ENCODE assay signal across 8 cellular contexts in the genomic region with DNA sequence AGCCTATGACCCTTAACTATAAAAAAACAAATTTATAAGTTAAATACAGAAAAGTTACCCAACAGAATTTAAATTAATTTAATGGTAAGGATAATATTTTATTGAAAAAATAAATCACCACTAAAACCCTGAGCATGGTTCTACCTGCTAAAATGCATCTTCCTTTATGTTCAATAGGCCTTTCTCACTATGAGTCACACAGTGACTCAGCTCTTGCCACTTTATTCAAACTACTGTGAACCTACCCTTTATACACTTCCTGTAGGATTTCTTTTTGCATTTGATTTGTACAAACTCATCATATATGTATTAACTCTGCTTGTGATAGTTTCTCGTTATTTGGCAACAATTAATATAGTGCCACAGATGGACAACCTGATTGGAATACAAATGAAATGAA. TPM values are rescaled to one million over a fixed set of nuclear protein-coding genes. Genes with fewer than 3 reads are reported as not detected.
A peak's percentile ranks its signal among the peaks of the same experiment; 100 is the strongest.
DNase-seq lines count a peak whose midpoint lies in the region; FAIRE-seq and TF ChIP-seq lines count a peak whose summit lies in the region.

No MANE protein-coding gene starts in this region.

- no peaks in the 10 kb centered on the region for H3K27me3 ChIP-seq in GM23248 (replicated peaks; ENCODE audit: insufficient read depth)
- no peaks in the 10 kb centered on the region for H3K27me3 ChIP-seq in fibroblast of lung (ENCODE audit: control insufficient read depth, insufficient read depth, low read length)
- H3K27me3 ChIP-seq in effector memory CD4-positive, alpha-beta T cell (replicated peaks; ENCODE audit: control insufficient read depth, insufficient read depth, low read length, poor library complexity, severe bottlenecking), result no peaks in the 10 kb centered on the region
- no peaks in the 10 kb centered on the region for H3K27me3 ChIP-seq in HAP-1 (ENCODE audit: low read depth)

- no peaks in the 10 kb centered on the region for H3K79me2 ChIP-seq in GM23248 (ENCODE audit: insufficient read depth)
- H3K79me2 ChIP-seq in fibroblast of lung (ENCODE audit: control insufficient read depth, insufficient read depth, low read length), result no peaks in the 10 kb centered on the region

- no peaks in the 10 kb centered on the region for H3K9me2 ChIP-seq in GM23248 (ENCODE audit: insufficient read depth)

- H4K20me1 ChIP-seq in GM23248 (ENCODE audit: insufficient read depth) (no peaks in the 10 kb centered on the region), fibroblast of lung (ENCODE audit: control insufficient read depth, extremely low read depth, insufficient read depth, low read length) (no peaks in the 10 kb centered on the region)

- H3F3A ChIP-seq in GM23248 (ENCODE audit: insufficient read depth), result peaks cover 8% of the 10 kb centered on the region

- in situ Hi-C loops in GM23248 (cut with MboI) (no loop called here), HAP-1 (cut with MboI; ENCODE audit: low sequenced_read_pairs) (no loop called here)

- 30 to 38% methylated on average over 1 of the region's 1 CpG for WGBS in GM23248 (ENCODE audit: low coverage in 1 of 2, low lambda C conversion rate in 2 of 2, missing lambda C conversion rate in 2 of 2), 2 experiments

- H2AFZ ChIP-seq in GM23248, result no peak overlapping the region
- no peak overlapping the region for H2AFZ ChIP-seq in fibroblast of lung (ENCODE audit: low read length)

- FAIRE-seq in GM18507 (lab: Jason Lieb, UNC), result peak; percentile 21

- peaks cover 10% of the 10 kb centered on the region for H3K4me1 ChIP-seq in GM23248 (ENCODE audit: insufficient read depth)
- no peaks in the 10 kb centered on the region for H3K4me1 ChIP-seq in fibroblast of lung (ENCODE audit: control insufficient read depth, extremely low read depth, insufficient read depth, low read length)
- H3K4me1 ChIP-seq in effector memory CD4-positive, alpha-beta T cell (ENCODE audit: control insufficient read depth, insufficient read depth, low read length, poor library complexity, severe bottlenecking), result no peaks in the 10 kb centered on the region
- peaks cover 56% of the 10 kb centered on the region for H3K4me1 ChIP-seq in HAP-1

- no peaks in the 10 kb centered on the region for H3K36me3 ChIP-seq in GM23248 (ENCODE audit: low read depth)
- H3K36me3 ChIP-seq in fibroblast of lung (ENCODE audit: control insufficient read depth, insufficient read depth, low read length), result no peaks in the 10 kb centered on the region
- H3K36me3 ChIP-seq in effector memory CD4-positive, alpha-beta T cell (ENCODE audit: control insufficient read depth, insufficient read depth, low read length), result no peaks in the 10 kb centered on the region
- no peaks in the 10 kb centered on the region for H3K36me3 ChIP-seq in HAP-1 (replicated peaks)

- H3K4me2 ChIP-seq in GM23248 (ENCODE audit: unreplicated experiment) (no peak overlapping the region), fibroblast of lung (ENCODE audit: extremely low read depth, insufficient read depth, low read length) (no peak overlapping the region)

- H3K9me3 ChIP-seq in GM23248 (ENCODE audit: low read depth) (no peaks in the 10 kb centered on the region), fibroblast of lung (ENCODE audit: control insufficient read depth, insufficient read depth, low read depth, low read length) (no peaks in the 10 kb centered on the region), HAP-1 (0 out of 2 replicates have a peak, but pooled peaks cover 2% of the 10 kb centered on the region)
- H3K9me3 ChIP-seq in effector memory CD4-positive, alpha-beta T cell (ENCODE audit: control insufficient read depth, low read length), result no peaks in the 10 kb centered on the region

- peak overlapping the region; percentile 0; the same call in 1 of the 2 replicates for H3K27ac ChIP-seq in GM23248
- no peak overlapping the region for H3K27ac ChIP-seq in fibroblast of lung (ENCODE audit: insufficient read depth, low read length)
- no peak overlapping the region for H3K27ac ChIP-seq in effector memory CD4-positive, alpha-beta T cell (ENCODE audit: insufficient read depth, low read length, poor library complexity, severe bottlenecking)

- H3K9ac ChIP-seq in GM23248 (no peak overlapping the region), fibroblast of lung (ENCODE audit: insufficient read depth, low read length) (no peak overlapping the region)

- DNase-seq in GM18507 (ENCODE audit: extremely low spot score, insufficient read length, low read depth), result no peak
- peak; percentile 66 for DNase-seq in GM23248
- peak; percentile 28 to 39 for DNase-seq in Kasumi-1 (lab: John Stamatoyannopoulos, UW)
- DNase-seq in fibroblast of lung (ENCODE audit: low read depth in 2 of 2), result peak; percentile 60 to 76
- DNase-seq in activated gamma-delta T cell (lab: John Stamatoyannopoulos, UW), result no peak
- DNase-seq in effector memory CD4-positive, alpha-beta T cell, result no peak
- DNase-seq in NCI-H2227 (lab: John Stamatoyannopoulos, UW; ENCODE audit: unreplicated experiment), result no peak
- DNase-seq in HAP-1 (ENCODE audit: low spot score in 2 of 2), result no peak

- H3K4me3 ChIP-seq in GM23248 (no peak overlapping the region), fibroblast of lung (replicated peaks in 1 of 4; ENCODE audit: control extremely low read depth in 1 of 4, insufficient read depth in 1 of 4, low read depth in 3 of 4, low read length in 4 of 4) (no peak overlapping the region), HAP-1 (no peak overlapping the region)
- H3K4me3 ChIP-seq in effector memory CD4-positive, alpha-beta T cell (ENCODE audit: insufficient read depth, low read depth, low read length, poor library complexity, severe bottlenecking), result no peak overlapping the region

- TF ChIP-seq CTCF in fibroblast of lung (conservative IDR thresholded peaks at IDR 0.05 in 1 of 2, IDR thresholded peaks at IDR 0.05 in 1 of 2; ENCODE audit: low read depth in 1 of 2, low read length in 2 of 2), result no peak

RNA-seq across cellular contexts. Expression of gene COBLL1, which starts 55.0 kb away (rescaled TPM):
- 1.3 and 1.8 TPM in 2 replicates for total RNA-seq in GM23248 (2014; rRNA removed; shearing (Covaris generic))
- polyA plus RNA-seq in GM23248 (2016; fragmentation: Nextera tagmentation; extraction: Ambion mirVana) (2.2 and 2.5 TPM in 2 replicates), fibroblast of lung (3.7 and 11.9 TPM in 2 replicates)
- total RNA-seq in fibroblast of lung, result 5.1 and 10.1 TPM in 2 replicates
- 3.3 and 12.6 TPM in 2 replicates for polyA plus RNA-seq in fibroblast of lung (2012)
- polyA minus RNA-seq in fibroblast of lung (ENCODE audit: low replicate concordance), result 0.93 and 10.9 TPM in 2 replicates

RNA-seq across cellular contexts. Expression of gene SLC38A11, which starts 58.7 kb away (rescaled TPM):
- not detected in 2 replicates for total RNA-seq in GM23248 (2014; rRNA removed; shearing (Covaris generic))
- polyA plus RNA-seq in GM23248 (2016; fragmentation: Nextera tagmentation; extraction: Ambion mirVana), result not detected in 2 replicates
- total RNA-seq in fibroblast of lung, result 0.26 and 0.50 TPM in 2 replicates
- polyA plus RNA-seq in fibroblast of lung, result 0.07 and 1.1 TPM in 2 replicates
- polyA plus RNA-seq in fibroblast of lung (2012), result 0.17 TPM in 1 of 2 replicates, not detected in the other
- not detected in 2 replicates for polyA minus RNA-seq in fibroblast of lung (ENCODE audit: low replicate concordance)

Comparison
In these comparisons a context has a peak if more than half of its experiments do, and no peak if none do; other contexts are left out.
1. DNase-seq: peak in GM23248 (single experiment), Kasumi-1 (2 of 2) and fibroblast of lung (2 of 2); none in GM18507 (single experiment), activated gamma-delta T cell (single experiment), effector memory CD4-positive, alpha-beta T cell (0 of 3), NCI-H2227 (single experiment) and HAP-1 (0 of 2).